28 cellular contexts compared by ENCODE assay signal in the genomic region with DNA sequence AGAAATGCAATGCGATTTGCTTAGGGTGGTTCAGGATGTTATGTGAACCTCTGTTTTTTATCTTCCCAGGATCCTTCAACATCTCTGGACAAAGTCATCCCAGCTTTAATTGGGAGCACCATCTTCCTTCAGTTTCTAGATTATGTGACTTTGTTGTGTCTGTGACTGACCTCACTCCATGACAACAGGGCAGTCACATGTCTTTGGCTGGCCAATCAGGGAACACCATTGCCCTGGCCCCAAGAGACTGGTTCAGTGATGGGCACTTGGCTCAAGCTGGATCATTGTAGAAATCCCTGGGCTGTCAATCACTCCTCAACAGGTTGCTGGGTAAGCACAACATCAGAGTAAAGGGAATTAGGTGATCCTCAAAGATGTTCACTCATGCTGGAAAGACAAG.
"Had no signal": no experiment of that assay in that cellular context is flagged by ENCODE, and none has a peak within 500 bp of the region (broad histone marks: within the 10 kb centered on the region; RNA-seq: fewer than 3 reads in every experiment).

No MANE protein-coding gene starts in this region.

- H3K9me3 ChIP-seq: suprapubic skin, testis, thoracic aorta, thyroid gland, tibial artery, tibial nerve, upper lobe of left lung, upper lobe of right lung, uterus had no signal

- H3K4me1 Mint-ChIP-seq: stimulated activated effector memory CD8-positive, alpha-beta T cell treated with anti-CD3 and anti-CD28 coated beads, Interleukin-12 subunit alpha, Interleukin-12 subunit beta, amount 100 ng/mL, for 72 hours; stimulated activated memory B cell treated with anti-CD40 and anti-IgM and Interleukin-4, amounts not matched to agents 10 μg/mL and 1 μg/mL and 100 μg/mL, for 72 hours; stimulated activated naive B cell treated with anti-CD40 and anti-IgM and Interleukin-4, amounts not matched to agents 10 μg/mL and 1 μg/mL and 100 μg/mL, for 72 hours; stimulated activated naive CD8-positive, alpha-beta T cell treated with anti-CD3 and anti-CD28 coated beads, Interleukin-15, amount 100 ng/mL, for 72 hours had no signal

- ATAC-seq: stimulated activated effector memory CD8-positive, alpha-beta T cell treated with anti-CD3 and anti-CD28 coated beads, Interleukin-12 subunit alpha, Interleukin-12 subunit beta, amount 100 ng/mL, for 72 hours; stimulated activated memory B cell treated with anti-CD40 and anti-IgM and Interleukin-4, amounts not matched to agents 10 μg/mL and 1 μg/mL and 100 μg/mL, for 72 hours; stimulated activated naive B cell treated with anti-CD40 and anti-IgM and Interleukin-4, amounts not matched to agents 10 μg/mL and 1 μg/mL and 100 μg/mL, for 72 hours; stimulated activated naive CD8-positive, alpha-beta T cell treated with anti-CD3 and anti-CD28 coated beads, Interleukin-15, amount 100 ng/mL, for 72 hours; stimulated activated naive CD8-positive, alpha-beta T cell treated with anti-CD3 and anti-CD28 coated beads, Interleukin-15, Interleukin-2, amounts not matched to agents 100 U/mL and 50 U/mL, for 24 hours; upper lobe of right lung had no signal

- DNase-seq: stimulated activated CD4-positive, alpha-beta T cell treated with anti-CD3 and anti-CD28 coated beads, Interleukin-2, amount 100 ng/mL, for 48 hours; stimulated activated CD4-positive, alpha-beta T cell treated with anti-CD3 and anti-CD28 coated beads, Interleukin-4, amount 100 ng/mL, for 1 hour; stimulated activated CD4-positive, alpha-beta T cell treated with anti-CD3 and anti-CD28 coated beads, Interleukin-4, amount 100 ng/mL, for 24 hours; stimulated activated CD4-positive, alpha-beta T cell treated with anti-CD3 and anti-CD28 coated beads, Interleukin-4, amount 100 ng/mL, for 4 hours; stimulated activated CD8-positive, alpha-beta memory T cell treated with anti-CD3 and anti-CD28 coated beads, Interleukin-4, amount 100 ng/mL, for 48 hours; stimulated activated naive B cell treated with anti-CD40 and anti-IgM and Interleukin-4, amounts not matched to agents 10 μg/mL and 1 μg/mL and 100 μg/mL, for 72 hours; stimulated activated naive CD4-positive, alpha-beta T cell; stimulated activated naive CD4-positive, alpha-beta T cell treated with Interleukin-2 at 50 U/mL for 16 hours; stimulated activated naive CD8-positive, alpha-beta T cell treated with anti-CD3 and anti-CD28 coated beads, Interleukin-15, amount 100 ng/mL, for 72 hours; stimulated activated naive CD8-positive, alpha-beta T cell treated with anti-CD3 and anti-CD28 coated beads, Interleukin-15, Interleukin-2, amounts not matched to agents 100 U/mL and 50 U/mL, for 24 hours; stomach; substantia nigra; testis; thyroid gland; tibial artery; transverse colon; trophoblast cell; upper lobe of left lung; upper lobe of right lung; uterus had no signal

- H3K27ac Mint-ChIP-seq: stimulated activated effector memory CD8-positive, alpha-beta T cell treated with anti-CD3 and anti-CD28 coated beads, Interleukin-12 subunit alpha, Interleukin-12 subunit beta, amount 100 ng/mL, for 72 hours; stimulated activated memory B cell treated with anti-CD40 and anti-IgM and Interleukin-4, amounts not matched to agents 10 μg/mL and 1 μg/mL and 100 μg/mL, for 72 hours; stimulated activated naive B cell treated with anti-CD40 and anti-IgM and Interleukin-4, amounts not matched to agents 10 μg/mL and 1 μg/mL and 100 μg/mL, for 72 hours; stimulated activated naive CD8-positive, alpha-beta T cell treated with anti-CD3 and anti-CD28 coated beads, Interleukin-15, amount 100 ng/mL, for 72 hours; stimulated activated naive CD8-positive, alpha-beta T cell treated with anti-CD3 and anti-CD28 coated beads, Interleukin-15, Interleukin-2, amounts not matched to agents 100 ng/mL and 50 ng/mL, for 24 hours; type B pancreatic cell had no signal

- H3K36me3 Mint-ChIP-seq: stimulated activated effector memory CD8-positive, alpha-beta T cell treated with anti-CD3 and anti-CD28 coated beads, Interleukin-12 subunit alpha, Interleukin-12 subunit beta, amount 100 ng/mL, for 72 hours; stimulated activated memory B cell treated with anti-CD40 and anti-IgM and Interleukin-4, amounts not matched to agents 10 μg/mL and 1 μg/mL and 100 μg/mL, for 72 hours; stimulated activated naive B cell treated with anti-CD40 and anti-IgM and Interleukin-4, amounts not matched to agents 10 μg/mL and 1 μg/mL and 100 μg/mL, for 72 hours; type B pancreatic cell had no signal

- FAIRE-seq: urothelium cell line had no signal

- H3K4me3 ChIP-seq: stomach, suprapubic skin, testis, thoracic aorta, thyroid gland, tibial artery, tibial nerve, transverse colon, upper lobe of left lung, upper lobe of right lung, uterus had no signal

- H3K27me3 ChIP-seq: testis, thyroid gland, tibial artery, tibial nerve, transverse colon, upper lobe of left lung, uterus had no signal

- H3K27me3 Mint-ChIP-seq: stimulated activated naive CD8-positive, alpha-beta T cell treated with anti-CD3 and anti-CD28 coated beads, Interleukin-15, amount 100 ng/mL, for 72 hours; type B pancreatic cell had no signal

- H3K4me3 Mint-ChIP-seq: stimulated activated effector memory CD8-positive, alpha-beta T cell treated with anti-CD3 and anti-CD28 coated beads, Interleukin-12 subunit alpha, Interleukin-12 subunit beta, amount 100 ng/mL, for 72 hours; stimulated activated memory B cell treated with anti-CD40 and anti-IgM and Interleukin-4, amounts not matched to agents 10 μg/mL and 1 μg/mL and 100 μg/mL, for 72 hours; stimulated activated naive B cell treated with anti-CD40 and anti-IgM and Interleukin-4, amounts not matched to agents 10 μg/mL and 1 μg/mL and 100 μg/mL, for 72 hours; stimulated activated naive CD8-positive, alpha-beta T cell treated with anti-CD3 and anti-CD28 coated beads, Interleukin-15, amount 100 ng/mL, for 72 hours; stimulated activated naive CD8-positive, alpha-beta T cell treated with anti-CD3 and anti-CD28 coated beads, Interleukin-15, Interleukin-2, amounts not matched to agents 100 ng/mL and 50 ng/mL, for 24 hours; type B pancreatic cell had no signal

- H3K36me3 ChIP-seq: stomach, suprapubic skin, thoracic aorta, thyroid gland, tibial artery, tibial nerve, transverse colon, upper lobe of left lung, upper lobe of right lung, uterus had no signal

- H3K4me1 ChIP-seq: stomach, suprapubic skin, testis, thyroid gland, tibial artery, tibial nerve, upper lobe of left lung, upper lobe of right lung, uterus had no signal

- H3K9me3 Mint-ChIP-seq: stimulated activated effector memory CD8-positive, alpha-beta T cell treated with anti-CD3 and anti-CD28 coated beads, Interleukin-12 subunit alpha, Interleukin-12 subunit beta, amount 100 ng/mL, for 72 hours; stimulated activated memory B cell treated with anti-CD40 and anti-IgM and Interleukin-4, amounts not matched to agents 10 μg/mL and 1 μg/mL and 100 μg/mL, for 72 hours; type B pancreatic cell had no signal

- H3K27ac ChIP-seq: stomach, suprapubic skin, testis, thoracic aorta, thyroid gland, tibial artery, tibial nerve, transverse colon, upper lobe of left lung, upper lobe of right lung, uterus had no signal
